8 cellular contexts compared by ENCODE assay signal in the genomic region with DNA sequence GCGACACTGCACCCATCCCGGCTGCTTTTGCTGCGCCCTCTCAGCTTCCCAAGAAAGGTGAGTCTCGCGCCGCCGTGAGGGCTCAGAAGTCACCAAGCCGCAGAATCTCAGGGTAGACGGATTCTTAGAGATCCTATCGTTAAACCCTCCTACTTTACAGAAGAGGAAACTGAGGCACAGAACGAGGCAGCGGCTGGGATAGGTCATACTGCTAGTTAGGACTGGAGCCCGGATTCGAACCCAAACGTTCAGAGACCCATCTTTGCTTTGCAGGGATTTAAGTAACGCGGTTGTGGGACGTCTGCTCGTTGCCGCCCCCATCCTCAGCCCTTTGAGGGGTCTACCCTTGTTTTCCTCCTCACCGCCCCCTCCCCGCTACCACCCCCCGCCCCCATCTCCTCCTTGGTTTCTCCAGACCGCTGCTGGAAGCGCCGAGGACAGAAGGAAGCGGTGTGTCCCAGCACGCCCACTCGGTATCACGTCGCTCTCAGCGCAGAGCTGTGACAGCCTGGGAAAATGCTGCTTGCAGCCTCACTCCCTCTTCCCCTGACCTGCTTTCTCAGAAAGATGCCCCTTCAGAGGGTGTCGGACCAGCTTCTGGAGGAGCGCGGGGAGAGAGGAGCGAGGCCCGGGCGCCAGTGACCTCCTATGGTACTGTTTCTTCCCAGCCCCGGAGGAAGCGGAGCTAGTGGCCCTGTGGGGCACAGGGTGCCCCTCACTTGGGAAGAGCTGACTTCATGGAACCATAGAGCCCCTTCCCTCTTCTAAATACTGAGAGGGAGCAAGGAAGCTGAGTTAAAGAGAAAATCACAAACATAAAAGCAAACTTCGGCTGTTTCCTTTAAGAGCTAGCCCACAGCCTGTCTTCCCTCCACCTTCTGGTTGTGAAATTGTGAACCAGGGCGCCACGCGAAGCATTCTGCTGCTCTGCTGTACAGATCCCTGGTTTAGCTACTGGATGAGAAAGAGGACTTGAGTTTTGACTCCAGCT. TPM values are rescaled to one million over a fixed set of nuclear protein-coding genes. Genes with fewer than 3 reads are reported as not detected.
DNase-seq lines count a peak whose midpoint lies in the region; ATAC-seq and TF ChIP-seq lines count a peak whose summit lies in the region.

No MANE protein-coding gene starts in this region.

- H2AFZ ChIP-seq in mammary epithelial cell (ENCODE audit: low read depth, low read length), result peak overlapping the region; percentile 71

- peak overlapping the region; percentile 77 for H3K4me3 ChIP-seq in GM12875 (ENCODE audit: low read depth, low read length)
- peak overlapping the region; percentile 89 to 96 (median 93) for H3K4me3 ChIP-seq in mammary epithelial cell (replicated peaks in 1 of 3; ENCODE audit: insufficient read depth in 1 of 3, low read depth in 2 of 3, low read length in 3 of 3)
- peak overlapping the region; percentile 69 to 90 (median 80) for H3K4me3 ChIP-seq in gastrocnemius medialis

- 0% methylated on average over 31 of the region's 44 CpGs for WGBS in mammary epithelial cell (ENCODE audit: low coverage, missing lambda C conversion rate)

- H3K36me3 ChIP-seq in mammary epithelial cell (ENCODE audit: insufficient read depth, low read length) (peaks cover 11% of the 10 kb centered on the region), gastrocnemius medialis (no peaks in the 10 kb centered on the region)

- TF ChIP-seq CTCF in GM12875 (IDR thresholded peaks at IDR 0.05; ENCODE audit: borderline replicate concordance, insufficient read depth, low read depth, low read length), result no peak
- TF ChIP-seq CTCF in mammary epithelial cell (conservative IDR thresholded peaks at IDR 0.05 in 1 of 2, IDR thresholded peaks at IDR 0.05 in 1 of 2; ENCODE audit: extremely low read depth in 1 of 2, insufficient read depth in 1 of 2, low read depth in 1 of 2, low read length in 2 of 2), result no peak
- no peak for TF ChIP-seq CTCF in gastrocnemius medialis (IDR thresholded peaks at IDR 0.05 in 4 of 5, conservative IDR thresholded peaks at IDR 0.05 in 1 of 5)

- H3K4me1 ChIP-seq in mammary epithelial cell (ENCODE audit: insufficient read depth, low read length), result peaks cover 37% of the 10 kb centered on the region
- peaks cover 3 to 8% of the 10 kb centered on the region in 2 donors for H3K4me1 ChIP-seq in gastrocnemius medialis

- in situ Hi-C loops in mammary epithelial cell (cut with MboI; ENCODE audit: low sequenced_read_pairs in 2 of 2) (no loop called here), gastrocnemius medialis (cut with MboI; ENCODE audit: low sequenced_read_pairs in 4 of 4) (no loop called here)

- no peaks in the 10 kb centered on the region for H3K9me3 ChIP-seq in mammary epithelial cell (replicated peaks; ENCODE audit: insufficient read depth, low read length)
- no peaks in the 10 kb centered on the region for H3K9me3 ChIP-seq in gastrocnemius medialis

- H3K9ac ChIP-seq in mammary epithelial cell (ENCODE audit: insufficient read depth, low read length), result peak overlapping the region; percentile 96

- BruUV-seq in mammary epithelial cell (replicated peaks; lab: Mats Ljungman, UMichigan), result TSS peak; percentile 29

- no peaks in the 10 kb centered on the region for H4K20me1 ChIP-seq in mammary epithelial cell (ENCODE audit: insufficient read depth, low read length)

- ATAC-seq in HG03460 (IDR thresholded peaks at IDR 0.05; ENCODE audit: unreplicated experiment) (peak; percentile 31), gastrocnemius medialis (peak; percentile 45 to 53), HG02798 (IDR thresholded peaks at IDR 0.05; ENCODE audit: poor library complexity, unreplicated experiment) (no peak)

- dilution Hi-C loops in mammary epithelial cell (cut with HindIII; ENCODE audit: low sequenced_read_pairs), result no loop called here

- H3K27ac ChIP-seq in mammary epithelial cell (ENCODE audit: insufficient read depth, low read depth, low read length), result peak overlapping the region; percentile 88
- H3K27ac ChIP-seq in gastrocnemius medialis, result peak overlapping the region; percentile 63 to 77 (median 72)

- CTCF ChIA-PET in mammary epithelial cell (lab: Charles Lee; ENCODE audit: low non-redundant PET), result interaction anchor here (0.5 to 1.7 kb wide), 3 partner anchors 10 to 183 kb away, joined by 4 to 5 read pairs (median 4); no protein-coding TSS in a partner anchor

- TF ChIP-seq POLR2A in gastrocnemius medialis (IDR thresholded peaks at IDR 0.05), result peak in 1 of 2 donors; percentile 2

- intact Hi-C loops in mammary epithelial cell (cut with micrococcal nuclease), result loop anchor here (1.0 to 10.0 kb wide), 6 partner anchors 52 to 550 kb away; no protein-coding TSS in a partner anchor
- intact Hi-C loops in gastrocnemius medialis (cut with DNase I; ENCODE audit: low total_unique reads), result loop anchor here (5.0 to 10.0 kb wide), 2 partner anchors 53 to 180 kb away; no protein-coding TSS in a partner anchor

- H3K4me2 ChIP-seq in mammary epithelial cell (ENCODE audit: insufficient read depth, low read depth, low read length), result peak overlapping the region; percentile 91

- no peaks in the 10 kb centered on the region for H3K27me3 ChIP-seq in mammary epithelial cell (ENCODE audit: insufficient read depth, low read length)
- H3K27me3 ChIP-seq in gastrocnemius medialis, result no peaks in the 10 kb centered on the region

- peaks cover 56% of the 10 kb centered on the region for H3K79me2 ChIP-seq in mammary epithelial cell (ENCODE audit: insufficient read depth, low read length)

- DNase-seq in T-helper 9 cell (peak; percentile 10), mammary epithelial cell (peak; percentile 48), iPS-NIHi7 (ENCODE audit: extremely low spot score) (peak; percentile 34), gastrocnemius medialis (peak; percentile 4 to 23), NCI-H1092 (lab: John Stamatoyannopoulos, UW) (no peak)

RNA-seq across cellular contexts. Expression of a gene that starts 0.6 kb away (rescaled TPM):
- 100 to 1,000 TPM in 1 of 2 donors, 10 to 100 TPM in 1; 94.2 to 111 TPM for total RNA-seq in mammary epithelial cell
- 90.3 TPM for polyA plus RNA-seq in mammary epithelial cell
- polyA minus RNA-seq in mammary epithelial cell, result 188 TPM
- total RNA-seq in gastrocnemius medialis, result 1 to 10 TPM; 1.1 to 3.3 (median 2.6) TPM

Comparison
In these comparisons a context has a peak if more than half of its experiments do, and no peak if none do; other contexts are left out.
1. RNA of a gene that starts 0.6 kb away (total RNA-seq): 94.2 to 111 TPM in mammary epithelial cell; 1.1 to 3.3 TPM in gastrocnemius medialis; every median in the first group is over 10 times any median in the second.
2. Peak in every context shown above with its lines, with median percentiles within 50 percentile points of each other: H3K4me3 ChIP-seq.